In the genomic region with DNA sequence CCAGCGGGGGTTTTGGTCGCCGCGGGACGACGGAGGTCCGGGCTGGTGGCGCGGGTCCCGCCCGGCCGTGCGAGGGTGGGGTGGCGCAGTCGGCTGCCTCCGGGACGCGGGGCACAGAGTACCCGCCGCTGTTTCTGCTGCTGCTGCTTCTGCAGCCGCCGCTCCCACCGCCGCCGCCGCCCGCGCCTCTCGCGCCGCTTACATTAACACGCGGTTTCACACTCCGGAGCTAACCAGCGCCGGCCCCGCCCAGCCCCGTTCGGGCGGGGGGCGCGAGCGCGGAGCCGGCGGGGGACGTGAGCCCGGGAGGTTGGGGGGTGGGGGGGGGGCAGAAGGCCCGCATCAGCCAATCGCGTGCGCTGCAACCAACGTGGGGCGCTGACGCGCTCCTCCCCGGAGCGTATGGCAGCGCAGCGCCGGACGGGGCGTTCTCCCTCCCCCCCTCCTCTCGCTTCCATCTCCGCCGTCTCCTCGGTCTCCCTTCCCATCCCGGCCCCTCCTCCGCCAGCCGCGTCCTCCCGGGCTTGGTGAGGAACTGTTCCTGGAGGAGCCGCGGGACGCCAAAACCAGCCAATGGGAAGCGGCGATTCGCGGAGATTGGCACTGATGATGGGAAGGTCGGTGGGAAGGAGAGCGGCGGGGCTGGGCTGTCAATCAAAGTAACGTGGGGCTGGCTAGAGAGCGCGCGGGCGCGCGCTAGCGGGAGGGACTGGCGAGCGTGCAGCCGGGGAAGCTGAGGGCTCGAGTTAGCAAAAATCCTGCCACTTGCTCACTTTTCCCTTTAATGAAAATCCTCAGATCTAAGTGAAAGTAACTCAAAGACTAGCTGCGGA, we compare ENCODE assay signal across 8 cellular contexts. TPM values are rescaled to one million over a fixed set of nuclear protein-coding genes. Genes with fewer than 3 reads are reported as not detected.
A peak's percentile ranks its signal among the peaks of the same experiment; 100 is the strongest.
DNase-seq lines count a peak whose midpoint lies in the region; ATAC-seq and TF ChIP-seq lines count a peak whose summit lies in the region.

A gene (minus strand): TSS at position 205 of the 833 bp plus-strand sequence. CDS start 1,307 bp downstream, outside the sequence.

- peaks cover 9% of the 10 kb centered on the region for H3K4me1 Mint-ChIP-seq in T-helper 1 cell treated with Interleukin-12 subunit alpha and Interleukin-12 subunit beta and Interleukin-4 antibody, amounts not matched to agents 30 μg/mL and 1 μg/mL, for 36 hours (ENCODE audit: low read depth)
- peaks cover 33% of the 10 kb centered on the region for H3K4me1 Mint-ChIP-seq in type B pancreatic cell (ENCODE audit: unreplicated experiment)

- TF ChIP-seq CTCF in ascending aorta (IDR thresholded peaks at IDR 0.05), result no peak
- no peak for TF ChIP-seq CTCF in type B pancreatic cell (conservative IDR thresholded peaks at IDR 0.05)

- H3K4me3 Mint-ChIP-seq in T-helper 1 cell treated with Interleukin-12 subunit alpha and Interleukin-12 subunit beta and Interleukin-4 antibody, amounts not matched to agents 30 μg/mL and 1 μg/mL, for 36 hours, result peak within 1 kb of the TSS; percentile 89
- H3K4me3 Mint-ChIP-seq in type B pancreatic cell, result peak within 1 kb of the TSS; percentile 98

- H3K4me1 ChIP-seq in ascending aorta, result peaks cover 0 to 12% of the 10 kb centered on the region in 2 donors

- H3K9me3 ChIP-seq in ascending aorta, result no peaks in the 10 kb centered on the region

- H3K27ac Mint-ChIP-seq in T-helper 1 cell treated with Interleukin-12 subunit alpha and Interleukin-12 subunit beta and Interleukin-4 antibody, amounts not matched to agents 30 μg/mL and 1 μg/mL, for 36 hours, result peak within 1 kb of the TSS; percentile 79
- H3K27ac Mint-ChIP-seq in type B pancreatic cell, result peak within 1 kb of the TSS; percentile 94

- H3K27me3 Mint-ChIP-seq in T-helper 1 cell treated with Interleukin-12 subunit alpha and Interleukin-12 subunit beta and Interleukin-4 antibody, amounts not matched to agents 30 μg/mL and 1 μg/mL, for 36 hours (ENCODE audit: low read depth), result peaks cover 23% of the 10 kb centered on the region
- H3K27me3 Mint-ChIP-seq in type B pancreatic cell, result peaks cover 14% of the 10 kb centered on the region

- no peaks in the 10 kb centered on the region for H3K36me3 Mint-ChIP-seq in T-helper 1 cell treated with Interleukin-12 subunit alpha and Interleukin-12 subunit beta and Interleukin-4 antibody, amounts not matched to agents 30 μg/mL and 1 μg/mL, for 36 hours (ENCODE audit: low read depth)
- peaks cover 5% of the 10 kb centered on the region for H3K36me3 Mint-ChIP-seq in type B pancreatic cell

- DNase-seq in GM03348 (ENCODE audit: low spot score), result peak; percentile 99
- DNase-seq in NCI-H1105 (lab: John Stamatoyannopoulos, UW), result peak; percentile 98
- peak; percentile 99 to 100 for DNase-seq in ascending aorta (ENCODE audit: low spot score in 2 of 2)
- peak; percentile 99 for DNase-seq in left ventricle myocardium superior
- DNase-seq in posterior vena cava (ENCODE audit: low spot score), result peak; percentile 99
- peak; percentile 100 for DNase-seq in type B pancreatic cell (ENCODE audit: extremely low spot score, unreplicated experiment)

- H3K36me3 ChIP-seq in ascending aorta, result peaks cover 0 to 3% of the 10 kb centered on the region in 2 donors

- intact Hi-C loops in ascending aorta (cut with DNase I), result loop anchor here (1.0 to 10.0 kb wide), 11 partner anchors 49 to 805 kb away; no protein-coding TSS in a partner anchor
- intact Hi-C loops in left ventricle myocardium superior (cut with micrococcal nuclease), result loop anchor here (10.0 kb wide), 1 partner anchor 165 kb away; no protein-coding TSS in a partner anchor
- intact Hi-C loops in posterior vena cava (cut with DNase I), result loop anchor here in 1 of 2 donors (10.0 kb wide), 1 partner anchor 155 kb away; no protein-coding TSS in a partner anchor

- H3K9me3 Mint-ChIP-seq in T-helper 1 cell treated with Interleukin-12 subunit alpha and Interleukin-12 subunit beta and Interleukin-4 antibody, amounts not matched to agents 30 μg/mL and 1 μg/mL, for 36 hours, result no peaks in the 10 kb centered on the region
- no peaks in the 10 kb centered on the region for H3K9me3 Mint-ChIP-seq in type B pancreatic cell

- peak; percentile 73 for ATAC-seq in HG02623 (IDR thresholded peaks at IDR 0.05; ENCODE audit: unreplicated experiment)
- peak; percentile 97 for ATAC-seq in left ventricle myocardium superior

- H3K27me3 ChIP-seq in ascending aorta, result no peaks in the 10 kb centered on the region

- H3K27ac ChIP-seq in ascending aorta, result peak within 1 kb of the TSS; percentile 96 to 97

- peak within 1 kb of the TSS; percentile 80 to 83 for H3K4me3 ChIP-seq in ascending aorta

RNA-seq across cellular contexts. Expression of the gene that starts here (rescaled TPM):
- 58.5 TPM for total RNA-seq in ascending aorta
- total RNA-seq in left ventricle myocardium superior, result 10.2 TPM
- total RNA-seq in posterior vena cava, result 10 to 100 TPM; 21.8 to 30.9 TPM
- 40.2 and 99.6 TPM in 2 replicates for total RNA-seq in type B pancreatic cell (ENCODE audit: low replicate concordance)

Comparison
In these comparisons a context has a peak if more than half of its experiments do, and no peak if none do; other contexts are left out.
1. Peak in every context shown above with its lines: DNase-seq, ATAC-seq, H3K4me3 ChIP-seq and H3K27ac ChIP-seq.